Comparison of ENCODE assay signal across 1 cellular context in the genomic region with DNA sequence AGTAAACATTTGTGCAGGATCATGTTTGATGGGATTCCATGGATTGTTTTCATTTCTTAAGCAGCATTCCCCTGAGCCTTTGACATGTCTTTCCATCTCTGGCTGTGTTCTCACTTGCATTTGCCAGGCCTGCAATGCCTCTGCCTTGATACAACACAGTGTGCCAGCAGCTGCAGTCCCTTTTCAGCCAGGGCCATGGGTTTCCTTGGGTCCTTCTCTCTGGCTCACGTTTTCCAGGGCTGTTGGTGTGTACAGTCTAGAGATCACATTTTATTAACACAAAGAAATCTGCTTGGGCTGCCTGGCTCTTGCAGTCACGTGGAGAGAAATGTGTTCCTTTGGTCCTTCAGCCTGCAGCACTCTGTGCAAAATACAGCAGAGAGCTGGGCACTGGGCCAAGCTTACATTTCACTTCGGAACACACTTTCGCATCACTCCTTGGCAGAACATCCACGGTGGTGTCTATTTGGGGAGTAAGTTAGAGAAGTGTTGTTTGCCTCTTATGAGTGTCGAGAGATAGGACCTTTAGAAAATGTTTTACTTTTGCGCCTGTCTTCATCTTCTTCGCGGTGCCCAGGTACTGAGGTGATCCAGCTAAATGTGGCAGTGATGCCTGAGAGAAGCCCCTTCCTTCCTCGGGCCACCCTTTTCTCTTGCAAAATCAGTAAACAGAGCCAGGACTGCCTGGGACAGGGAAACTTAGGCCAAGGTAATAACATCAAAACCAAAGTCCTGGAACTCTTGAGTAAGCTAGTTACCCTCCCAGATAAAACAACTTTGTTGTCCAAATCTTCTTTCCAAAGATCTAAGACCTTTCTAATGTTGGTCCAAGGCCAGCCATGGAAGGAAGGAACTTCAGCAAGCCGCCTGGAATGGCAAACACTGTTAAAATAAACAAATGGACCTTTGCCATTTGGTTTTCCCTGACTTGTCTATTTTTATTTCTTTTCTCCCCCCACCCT.
TF ChIP-seq lines count a peak whose summit lies in the region.

No MANE protein-coding gene starts in this region.

TF ChIP-seq in HepG2, 621 proteins besides CTCF, POLR2A, EP300 and RAD21 (continued from another document and continues in another):
- TF ChIP-seq HHEX (CRISPR knock-in tag; IDR thresholded peaks at IDR 0.05) (peak; percentile 81; the same call in 1 of the 2 replicates), PRMT3 (CRISPR knock-in tag; IDR thresholded peaks at IDR 0.05; ENCODE audit: borderline replicate concordance, low read depth) (0 out of 2 replicates have a peak, but pooled peaks have one; percentile 17), MYC (CRISPR knock-in tag; IDR thresholded peaks at IDR 0.05; ENCODE audit: borderline replicate concordance) (peak; percentile 69; the same call in 1 of the 2 replicates), SMC3 (IDR thresholded peaks at IDR 0.05; ENCODE audit: low read length) (no peak), ASH2L (IDR thresholded peaks at IDR 0.05; ENCODE audit: insufficient read length, low read depth, low read length) (peak; percentile 68), ZNF10 (CRISPR knock-in tag; IDR thresholded peaks at IDR 0.05; ENCODE audit: borderline replicate concordance, low read depth) (no peak), SP1 (IDR thresholded peaks at IDR 0.05) (no peak), SP1 (CRISPR knock-in tag; IDR thresholded peaks at IDR 0.05) (no peak; the same call in 1 of the 2 replicates), ZNF468 (CRISPR knock-in tag; IDR thresholded peaks at IDR 0.05) (no peak; the same call in 1 of the 2 replicates), ZSCAN12 (CRISPR knock-in tag; IDR thresholded peaks at IDR 0.05) (no peak), PHF20 (CRISPR knock-in tag; IDR thresholded peaks at IDR 0.05) (no peak), EEA1 (CRISPR knock-in tag; IDR thresholded peaks at IDR 0.05; ENCODE audit: borderline replicate concordance) (no peak), ZNF644 (CRISPR knock-in tag; IDR thresholded peaks at IDR 0.05; ENCODE audit: low read depth) (peak; percentile 71), DNMT3B (CRISPR knock-in tag; conservative IDR thresholded peaks at IDR 0.05) (peak; percentile 83), ATF1 (CRISPR knock-in tag; IDR thresholded peaks at IDR 0.05) (no peak; the same call in none of the 2 replicates), ZNF776 (CRISPR knock-in tag; IDR thresholded peaks at IDR 0.05) (no peak), ZNF780A (CRISPR knock-in tag; IDR thresholded peaks at IDR 0.05) (0 out of 2 replicates have a peak, but pooled peaks have one; percentile 32), TOPORS (CRISPR knock-in tag; IDR thresholded peaks at IDR 0.05) (0 out of 2 replicates have a peak, but pooled peaks have one; percentile 5), HDAC6 (IDR thresholded peaks at IDR 0.05; ENCODE audit: low read depth, low read length) (no peak), SUZ12 (IDR thresholded peaks at IDR 0.05; ENCODE audit: low read depth, low read length) (no peak), DPF2 (CRISPR knock-in tag; IDR thresholded peaks at IDR 0.05; ENCODE audit: borderline replicate concordance, low read depth) (peak; percentile 95), JARID2 (CRISPR knock-in tag; IDR thresholded peaks at IDR 0.05; ENCODE audit: insufficient replicate concordance) (peak; percentile 23), TBP (CRISPR knock-in tag; IDR thresholded peaks at IDR 0.05) (peak; percentile 57; the same call in 1 of the 2 replicates), GATAD1 (CRISPR knock-in tag; IDR thresholded peaks at IDR 0.05) (peak; percentile 49; the same call in 1 of the 2 replicates), ELF3 (CRISPR knock-in tag; IDR thresholded peaks at IDR 0.05) (peak; percentile 92), REST (IDR thresholded peaks at IDR 0.05; ENCODE audit: borderline replicate concordance in 1 of 2, low read depth in 1 of 2, low read length in 2 of 2) (peak in 1 of 2 experiments; percentile 80; a peak in 2 of 4 replicates), RARA (CRISPR knock-in tag; IDR thresholded peaks at IDR 0.05) (peak; percentile 99), ZNF672 (CRISPR knock-in tag; IDR thresholded peaks at IDR 0.05) (no peak), NBN (conservative IDR thresholded peaks at IDR 0.05) (no peak), MXD1 (CRISPR knock-in tag; IDR thresholded peaks at IDR 0.05) (no peak), ZBTB21 (CRISPR knock-in tag; IDR thresholded peaks at IDR 0.05) (no peak; the same call in 1 of the 2 replicates), MED13 (CRISPR knock-in tag; IDR thresholded peaks at IDR 0.05) (peak; percentile 100), ZNF879 (CRISPR knock-in tag; IDR thresholded peaks at IDR 0.05) (no peak; the same call in 1 of the 2 replicates), ZNF317 (CRISPR knock-in tag; IDR thresholded peaks at IDR 0.05) (no peak), ZNF24 (IDR thresholded peaks at IDR 0.05) (no peak), ZEB1 (IDR thresholded peaks at IDR 0.05; ENCODE audit: insufficient replicate concordance, low read depth) (peak; percentile 86), RXRA (CRISPR knock-in tag; IDR thresholded peaks at IDR 0.05) (peak; percentile 96; the same call in 1 of the 2 replicates)
- TF ChIP-seq, protein P1, sequence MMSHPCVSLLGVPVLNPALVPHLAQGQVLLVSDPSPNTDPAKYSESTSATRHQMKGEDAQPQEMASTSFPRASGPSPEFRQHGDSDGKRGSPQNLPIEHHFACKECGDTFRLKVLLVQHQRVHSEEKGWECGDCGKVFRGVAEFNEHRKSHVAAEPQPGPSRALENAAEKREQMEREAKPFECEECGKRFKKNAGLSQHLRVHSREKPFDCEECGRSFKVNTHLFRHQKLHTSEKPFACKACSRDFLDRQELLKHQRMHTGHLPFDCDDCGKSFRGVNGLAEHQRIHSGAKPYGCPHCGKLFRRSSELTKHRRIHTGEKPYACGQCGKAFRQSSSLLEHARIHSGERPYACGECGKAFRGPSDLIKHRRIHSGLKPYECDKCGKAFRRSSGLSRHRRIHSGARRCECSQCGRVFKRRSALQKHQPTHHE (CRISPR knock-in tag; IDR thresholded peaks at IDR 0.05; ENCODE audit: borderline replicate concordance): no peak
- TF ChIP-seq, protein P2, sequence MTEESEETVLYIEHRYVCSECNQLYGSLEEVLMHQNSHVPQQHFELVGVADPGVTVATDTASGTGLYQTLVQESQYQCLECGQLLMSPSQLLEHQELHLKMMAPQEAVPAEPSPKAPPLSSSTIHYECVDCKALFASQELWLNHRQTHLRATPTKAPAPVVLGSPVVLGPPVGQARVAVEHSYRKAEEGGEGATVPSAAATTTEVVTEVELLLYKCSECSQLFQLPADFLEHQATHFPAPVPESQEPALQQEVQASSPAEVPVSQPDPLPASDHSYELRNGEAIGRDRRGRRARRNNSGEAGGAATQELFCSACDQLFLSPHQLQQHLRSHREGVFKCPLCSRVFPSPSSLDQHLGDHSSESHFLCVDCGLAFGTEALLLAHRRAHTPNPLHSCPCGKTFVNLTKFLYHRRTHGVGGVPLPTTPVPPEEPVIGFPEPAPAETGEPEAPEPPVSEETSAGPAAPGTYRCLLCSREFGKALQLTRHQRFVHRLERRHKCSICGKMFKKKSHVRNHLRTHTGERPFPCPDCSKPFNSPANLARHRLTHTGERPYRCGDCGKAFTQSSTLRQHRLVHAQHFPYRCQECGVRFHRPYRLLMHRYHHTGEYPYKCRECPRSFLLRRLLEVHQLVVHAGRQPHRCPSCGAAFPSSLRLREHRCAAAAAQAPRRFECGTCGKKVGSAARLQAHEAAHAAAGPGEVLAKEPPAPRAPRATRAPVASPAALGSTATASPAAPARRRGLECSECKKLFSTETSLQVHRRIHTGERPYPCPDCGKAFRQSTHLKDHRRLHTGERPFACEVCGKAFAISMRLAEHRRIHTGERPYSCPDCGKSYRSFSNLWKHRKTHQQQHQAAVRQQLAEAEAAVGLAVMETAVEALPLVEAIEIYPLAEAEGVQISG (CRISPR knock-in tag; IDR thresholded peaks at IDR 0.05): peak; percentile 77
- TF ChIP-seq, protein P3, sequence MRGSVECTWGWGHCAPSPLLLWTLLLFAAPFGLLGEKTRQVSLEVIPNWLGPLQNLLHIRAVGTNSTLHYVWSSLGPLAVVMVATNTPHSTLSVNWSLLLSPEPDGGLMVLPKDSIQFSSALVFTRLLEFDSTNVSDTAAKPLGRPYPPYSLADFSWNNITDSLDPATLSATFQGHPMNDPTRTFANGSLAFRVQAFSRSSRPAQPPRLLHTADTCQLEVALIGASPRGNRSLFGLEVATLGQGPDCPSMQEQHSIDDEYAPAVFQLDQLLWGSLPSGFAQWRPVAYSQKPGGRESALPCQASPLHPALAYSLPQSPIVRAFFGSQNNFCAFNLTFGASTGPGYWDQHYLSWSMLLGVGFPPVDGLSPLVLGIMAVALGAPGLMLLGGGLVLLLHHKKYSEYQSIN (CRISPR knock-in tag; IDR thresholded peaks at IDR 0.05; ENCODE audit: borderline replicate concordance): no peak
- TF ChIP-seq, protein P4, sequence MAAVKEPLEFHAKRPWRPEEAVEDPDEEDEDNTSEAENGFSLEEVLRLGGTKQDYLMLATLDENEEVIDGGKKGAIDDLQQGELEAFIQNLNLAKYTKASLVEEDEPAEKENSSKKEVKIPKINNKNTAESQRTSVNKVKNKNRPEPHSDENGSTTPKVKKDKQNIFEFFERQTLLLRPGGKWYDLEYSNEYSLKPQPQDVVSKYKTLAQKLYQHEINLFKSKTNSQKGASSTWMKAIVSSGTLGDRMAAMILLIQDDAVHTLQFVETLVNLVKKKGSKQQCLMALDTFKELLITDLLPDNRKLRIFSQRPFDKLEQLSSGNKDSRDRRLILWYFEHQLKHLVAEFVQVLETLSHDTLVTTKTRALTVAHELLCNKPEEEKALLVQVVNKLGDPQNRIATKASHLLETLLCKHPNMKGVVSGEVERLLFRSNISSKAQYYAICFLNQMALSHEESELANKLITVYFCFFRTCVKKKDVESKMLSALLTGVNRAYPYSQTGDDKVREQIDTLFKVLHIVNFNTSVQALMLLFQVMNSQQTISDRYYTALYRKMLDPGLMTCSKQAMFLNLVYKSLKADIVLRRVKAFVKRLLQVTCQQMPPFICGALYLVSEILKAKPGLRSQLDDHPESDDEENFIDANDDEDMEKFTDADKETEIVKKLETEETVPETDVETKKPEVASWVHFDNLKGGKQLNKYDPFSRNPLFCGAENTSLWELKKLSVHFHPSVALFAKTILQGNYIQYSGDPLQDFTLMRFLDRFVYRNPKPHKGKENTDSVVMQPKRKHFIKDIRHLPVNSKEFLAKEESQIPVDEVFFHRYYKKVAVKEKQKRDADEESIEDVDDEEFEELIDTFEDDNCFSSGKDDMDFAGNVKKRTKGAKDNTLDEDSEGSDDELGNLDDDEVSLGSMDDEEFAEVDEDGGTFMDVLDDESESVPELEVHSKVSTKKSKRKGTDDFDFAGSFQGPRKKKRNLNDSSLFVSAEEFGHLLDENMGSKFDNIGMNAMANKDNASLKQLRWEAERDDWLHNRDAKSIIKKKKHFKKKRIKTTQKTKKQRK (IDR thresholded peaks at IDR 0.05; ENCODE audit: low read length): no peak
- TF ChIP-seq, protein P5, sequence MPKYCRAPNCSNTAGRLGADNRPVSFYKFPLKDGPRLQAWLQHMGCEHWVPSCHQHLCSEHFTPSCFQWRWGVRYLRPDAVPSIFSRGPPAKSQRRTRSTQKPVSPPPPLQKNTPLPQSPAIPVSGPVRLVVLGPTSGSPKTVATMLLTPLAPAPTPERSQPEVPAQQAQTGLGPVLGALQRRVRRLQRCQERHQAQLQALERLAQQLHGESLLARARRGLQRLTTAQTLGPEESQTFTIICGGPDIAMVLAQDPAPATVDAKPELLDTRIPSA (CRISPR knock-in tag; IDR thresholded peaks at IDR 0.05; ENCODE audit: borderline replicate concordance): no peak
- TF ChIP-seq, protein P6, sequence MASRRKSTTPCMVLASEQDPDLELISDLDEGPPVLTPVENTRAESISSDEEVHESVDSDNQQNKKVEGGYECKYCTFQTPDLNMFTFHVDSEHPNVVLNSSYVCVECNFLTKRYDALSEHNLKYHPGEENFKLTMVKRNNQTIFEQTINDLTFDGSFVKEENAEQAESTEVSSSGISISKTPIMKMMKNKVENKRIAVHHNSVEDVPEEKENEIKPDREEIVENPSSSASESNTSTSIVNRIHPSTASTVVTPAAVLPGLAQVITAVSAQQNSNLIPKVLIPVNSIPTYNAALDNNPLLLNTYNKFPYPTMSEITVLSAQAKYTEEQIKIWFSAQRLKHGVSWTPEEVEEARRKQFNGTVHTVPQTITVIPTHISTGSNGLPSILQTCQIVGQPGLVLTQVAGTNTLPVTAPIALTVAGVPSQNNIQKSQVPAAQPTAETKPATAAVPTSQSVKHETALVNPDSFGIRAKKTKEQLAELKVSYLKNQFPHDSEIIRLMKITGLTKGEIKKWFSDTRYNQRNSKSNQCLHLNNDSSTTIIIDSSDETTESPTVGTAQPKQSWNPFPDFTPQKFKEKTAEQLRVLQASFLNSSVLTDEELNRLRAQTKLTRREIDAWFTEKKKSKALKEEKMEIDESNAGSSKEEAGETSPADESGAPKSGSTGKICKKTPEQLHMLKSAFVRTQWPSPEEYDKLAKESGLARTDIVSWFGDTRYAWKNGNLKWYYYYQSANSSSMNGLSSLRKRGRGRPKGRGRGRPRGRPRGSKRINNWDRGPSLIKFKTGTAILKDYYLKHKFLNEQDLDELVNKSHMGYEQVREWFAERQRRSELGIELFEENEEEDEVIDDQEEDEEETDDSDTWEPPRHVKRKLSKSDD (CRISPR knock-in tag; IDR thresholded peaks at IDR 0.05; ENCODE audit: low read depth): 0 out of 2 replicates have a peak, but pooled peaks have one; percentile 72
